8 cellular contexts compared by ENCODE assay signal in genomic region chr2:120222186-120223033, GRCh38. TPM values are rescaled to one million over a fixed set of nuclear protein-coding genes. Genes with fewer than 3 reads are reported as not detected.
DNase-seq lines count a peak whose midpoint lies in the region; ATAC-seq and TF ChIP-seq lines count a peak whose summit lies in the region.

No MANE protein-coding gene starts in this region.

- peak overlapping the region; percentile 89 for H3K27ac Mint-ChIP-seq in progenitor cell of endocrine pancreas

- peak overlapping the region; percentile 73 for H3K4me3 Mint-ChIP-seq in progenitor cell of endocrine pancreas (ENCODE audit: low read depth)

- H2AFZ ChIP-seq in DND-41 (ENCODE audit: low read depth, low read length), result peak overlapping the region; percentile 73

- peaks cover 20% of the 10 kb centered on the region for H3K36me3 Mint-ChIP-seq in progenitor cell of endocrine pancreas (ENCODE audit: insufficient read depth)

- H3K36me3 ChIP-seq in DND-41 (ENCODE audit: insufficient read depth, low read length), result peaks cover 51% of the 10 kb centered on the region
- peaks cover 16% of the 10 kb centered on the region for H3K36me3 ChIP-seq in SK-N-MC (ENCODE audit: insufficient read depth, low read length)

- peaks cover 56% of the 10 kb centered on the region for H3K4me1 ChIP-seq in DND-41 (ENCODE audit: insufficient read depth, low read length)

- TF ChIP-seq CTCF in DND-41 (IDR thresholded peaks at IDR 0.05; ENCODE audit: borderline replicate concordance, extremely low read depth, low read length, poor library complexity, severe bottlenecking) (no peak), fibroblast of pulmonary artery (IDR thresholded peaks at IDR 0.05; ENCODE audit: low read length, missing control alignments) (no peak), progenitor cell of endocrine pancreas (IDR thresholded peaks at IDR 0.05; ENCODE audit: unreplicated experiment) (no peak)

- peak overlapping the region; percentile 47 to 65; a peak in 3 of 4 replicates for H3K4me3 ChIP-seq in DND-41 (ENCODE audit: low read depth in 1 of 2, low read length in 2 of 2)
- H3K4me3 ChIP-seq in SK-N-MC, result peak overlapping the region; percentile 88
- H3K4me3 ChIP-seq in fibroblast of pulmonary artery (replicated peaks; ENCODE audit: low read depth, low read length), result peak overlapping the region; percentile 59

- no peaks in the 10 kb centered on the region for H3K9me3 ChIP-seq in DND-41 (ENCODE audit: insufficient read depth, low read length, severe bottlenecking)
- H3K9me3 ChIP-seq in SK-N-MC (ENCODE audit: low read depth, low read length), result no peaks in the 10 kb centered on the region

- peak overlapping the region; percentile 90 for H3K4me2 ChIP-seq in DND-41 (ENCODE audit: insufficient read depth, low read length)

- no peak for TF ChIP-seq POLR2A in erythroblast (IDR thresholded peaks at IDR 0.05; ENCODE audit: low read length)

- H4K20me1 ChIP-seq in DND-41 (ENCODE audit: insufficient read depth, low read length), result peaks cover 29% of the 10 kb centered on the region

- H3K79me2 ChIP-seq in DND-41 (ENCODE audit: insufficient read depth, low read length), result peaks cover 64% of the 10 kb centered on the region

- H3K9ac ChIP-seq in DND-41 (ENCODE audit: low read depth, low read length), result peak overlapping the region; percentile 70
- H3K9ac ChIP-seq in SK-N-MC (ENCODE audit: insufficient read length), result peak overlapping the region; percentile 89

- ATAC-seq in DND-41 (ENCODE audit: insufficient read depth, low read depth) (peak; percentile 2; the same call in 2 of the 3 replicates), GM21619 (IDR thresholded peaks at IDR 0.05; ENCODE audit: unreplicated experiment) (no peak)

- peaks cover 2% of the 10 kb centered on the region for H3K4me1 Mint-ChIP-seq in progenitor cell of endocrine pancreas (ENCODE audit: low read depth)

- H3K9me3 Mint-ChIP-seq in progenitor cell of endocrine pancreas (ENCODE audit: low read depth), result peaks cover 4% of the 10 kb centered on the region

- DNase-seq in DND-41 (no peak), SK-N-MC (ENCODE audit: low read depth, low spot score) (no peak), fibroblast of pulmonary artery (ENCODE audit: low read depth) (no peak), progenitor cell of endocrine pancreas (ENCODE audit: low spot score, unreplicated experiment) (no peak), midbrain (lab: John Stamatoyannopoulos, UW) (no peak), erythroblast (lab: John Stamatoyannopoulos, UW) (no peak), NCI-H2029 treated with DMSO at 0.1 percent for 48 hours (lab: John Stamatoyannopoulos, UW) (no peak)

- H3K27me3 ChIP-seq in DND-41 (ENCODE audit: insufficient read depth, low read length, poor library complexity), result no peaks in the 10 kb centered on the region

- H3K27ac ChIP-seq in DND-41 (ENCODE audit: low read length), result peak overlapping the region; percentile 93
- H3K27ac ChIP-seq in SK-N-MC, result no peak overlapping the region

- peaks cover 26% of the 10 kb centered on the region for H3K27me3 Mint-ChIP-seq in progenitor cell of endocrine pancreas

RNA-seq across cellular contexts. Expression of gene TMEM185B, which starts 0.8 kb away (rescaled TPM):
- 19.9 and 20.3 TPM in 2 replicates for total RNA-seq in progenitor cell of endocrine pancreas

RNA-seq across cellular contexts. Expression of gene RALB, which starts 30.2 kb away (rescaled TPM):
- 26.6 and 30.5 TPM in 2 replicates for total RNA-seq in progenitor cell of endocrine pancreas
